Comparison of ENCODE assay signal across 21 cellular contexts in genomic region chr10:91227576-91227975, GRCh38. TPM values are rescaled to one million over a fixed set of nuclear protein-coding genes. Genes with fewer than 3 reads are reported as not detected.
DNase-seq lines count a peak whose midpoint lies in the region; ATAC-seq and TF ChIP-seq lines count a peak whose summit lies in the region.
"Had no signal": no experiment of that assay in that cellular context is flagged by ENCODE, and none has a peak within 500 bp of the region (broad histone marks: within the 10 kb centered on the region; RNA-seq: fewer than 3 reads in every experiment).

No MANE protein-coding gene starts in this region.

- no peak overlapping the region for H3K4me3 Mint-ChIP-seq in activated CD4-positive, alpha-beta T cell treated with anti-CD3 and anti-CD28 coated beads, Interleukin-2, amount 10 ng/mL, durations not matched to agents 24 days and 14 days
- no peak overlapping the region for H3K4me3 Mint-ChIP-seq in CD8-positive, alpha-beta T cell
- H3K4me3 Mint-ChIP-seq in T-helper 2 cell treated with Interferon-gamma antibody and Interleukin-4, amounts not matched to agents 5 μg/mL and 100 μg/mL, for 36 hours = peak overlapping the region; percentile 0
- H3K4me3 Mint-ChIP-seq in effector memory CD8-positive, alpha-beta T cell = no peak overlapping the region
- H3K4me3 Mint-ChIP-seq in CD14-positive monocyte = no peak overlapping the region
- H3K4me3 Mint-ChIP-seq: CD4-positive, alpha-beta T cell; HFFc6 had no signal

- TF ChIP-seq POLR2A in erythroblast (IDR thresholded peaks at IDR 0.05; ENCODE audit: low read length) = no peak

- CTCF ChIA-PET in CD8-positive, alpha-beta T cell (lab: Charles Lee) = interaction anchor here (0.7 to 1.9 kb wide), 2 partner anchors 24 to 221 kb away, joined by 3 to 4 read pairs; no protein-coding TSS in a partner anchor

- H3K9me3 Mint-ChIP-seq in activated CD4-positive, alpha-beta T cell treated with anti-CD3 and anti-CD28 coated beads, Interleukin-2, amount 10 ng/mL, durations not matched to agents 24 days and 14 days = no peaks in the 10 kb centered on the region
- H3K9me3 Mint-ChIP-seq in CD8-positive, alpha-beta T cell = no peaks in the 10 kb centered on the region
- H3K9me3 Mint-ChIP-seq in T-helper 2 cell treated with Interferon-gamma antibody and Interleukin-4, amounts not matched to agents 5 μg/mL and 100 μg/mL, for 36 hours = no peaks in the 10 kb centered on the region
- H3K9me3 Mint-ChIP-seq in effector memory CD8-positive, alpha-beta T cell = no peaks in the 10 kb centered on the region
- no peaks in the 10 kb centered on the region for H3K9me3 Mint-ChIP-seq in CD14-positive monocyte
- H3K9me3 Mint-ChIP-seq: CD4-positive, alpha-beta T cell; HFFc6 had no signal

- intact Hi-C loops in activated CD4-positive, alpha-beta T cell treated with anti-CD3 and anti-CD28 coated beads, Interleukin-2, amount 10 ng/mL, durations not matched to agents 24 days and 14 days (cut with micrococcal nuclease) = no loop called here
- intact Hi-C loops in CD8-positive, alpha-beta T cell (cut with DNase I, micrococcal nuclease) = loop anchor here in 1 of 2 experiments (10.0 kb wide), 3 partner anchors 567 to 1617 kb away; partner anchors contain the start of genes BTAF1, EXOC6 and TNKS2
- intact Hi-C loops in CD14-positive monocyte (cut with micrococcal nuclease) = no loop called here

- TF ChIP-seq CTCF in CD8-positive, alpha-beta T cell (IDR thresholded peaks at IDR 0.05) = no peak
- no peak for TF ChIP-seq CTCF in CD14-positive monocyte (IDR thresholded peaks at IDR 0.05)

- H3K27ac Mint-ChIP-seq in activated CD4-positive, alpha-beta T cell treated with anti-CD3 and anti-CD28 coated beads, Interleukin-2, amount 10 ng/mL, durations not matched to agents 24 days and 14 days = no peak overlapping the region
- peak overlapping the region; percentile 15 for H3K27ac Mint-ChIP-seq in CD8-positive, alpha-beta T cell
- no peak overlapping the region for H3K27ac Mint-ChIP-seq in T-helper 2 cell treated with Interferon-gamma antibody and Interleukin-4, amounts not matched to agents 5 μg/mL and 100 μg/mL, for 36 hours
- peak overlapping the region in 1 of 2 donors; percentile 4 for H3K27ac Mint-ChIP-seq in effector memory CD8-positive, alpha-beta T cell
- H3K27ac Mint-ChIP-seq in CD14-positive monocyte = no peak overlapping the region
- H3K27ac Mint-ChIP-seq: CD4-positive, alpha-beta T cell; HFFc6 had no signal

- peak; percentile 31 for ATAC-seq in CD8-positive, alpha-beta T cell
- ATAC-seq in effector memory CD8-positive, alpha-beta T cell (replicated peaks) = peak; percentile 72
- ATAC-seq: HepG2, PC-3 had no signal

- H3K4me1 Mint-ChIP-seq in activated CD4-positive, alpha-beta T cell treated with anti-CD3 and anti-CD28 coated beads, Interleukin-2, amount 10 ng/mL, durations not matched to agents 24 days and 14 days = peaks cover 36% of the 10 kb centered on the region
- peaks cover 56% of the 10 kb centered on the region for H3K4me1 Mint-ChIP-seq in CD8-positive, alpha-beta T cell (ENCODE audit: low read depth)
- peaks cover 42% of the 10 kb centered on the region for H3K4me1 Mint-ChIP-seq in T-helper 2 cell treated with Interferon-gamma antibody and Interleukin-4, amounts not matched to agents 5 μg/mL and 100 μg/mL, for 36 hours (ENCODE audit: low read depth)
- peaks cover 30 to 46% of the 10 kb centered on the region in 2 donors for H3K4me1 Mint-ChIP-seq in effector memory CD8-positive, alpha-beta T cell (ENCODE audit: low read depth in 2 of 2)
- peaks cover 31% of the 10 kb centered on the region for H3K4me1 Mint-ChIP-seq in CD14-positive monocyte

- POLR2A ChIA-PET in CD8-positive, alpha-beta T cell (lab: Charles Lee) = interaction anchor here (8.5 kb wide), 1 partner anchor 65 kb away, joined by 37 read pairs; no protein-coding TSS in a partner anchor

- peaks cover 3% of the 10 kb centered on the region for H3K36me3 ChIP-seq in CD8-positive, alpha-beta T cell (ENCODE audit: insufficient read depth, low read length)

- peaks cover 31% of the 10 kb centered on the region for H3K36me3 Mint-ChIP-seq in activated CD4-positive, alpha-beta T cell treated with anti-CD3 and anti-CD28 coated beads, Interleukin-2, amount 10 ng/mL, durations not matched to agents 24 days and 14 days (ENCODE audit: low read depth)
- peaks cover 36% of the 10 kb centered on the region for H3K36me3 Mint-ChIP-seq in CD8-positive, alpha-beta T cell
- peaks cover 27% of the 10 kb centered on the region for H3K36me3 Mint-ChIP-seq in T-helper 2 cell treated with Interferon-gamma antibody and Interleukin-4, amounts not matched to agents 5 μg/mL and 100 μg/mL, for 36 hours (ENCODE audit: low read depth)
- peaks cover 11% of the 10 kb centered on the region for H3K36me3 Mint-ChIP-seq in effector memory CD8-positive, alpha-beta T cell (ENCODE audit: insufficient read depth)
- peaks cover 37 to 38% of the 10 kb centered on the region in 2 donors for H3K36me3 Mint-ChIP-seq in CD14-positive monocyte

- H3K4me3 ChIP-seq in CD8-positive, alpha-beta T cell (ENCODE audit: low read depth, low read length) = no peak overlapping the region

- DNase-seq in activated CD4-positive, alpha-beta T cell treated with anti-CD3 and anti-CD28 coated beads, Interleukin-2, amount 10 ng/mL, durations not matched to agents 24 days and 14 days = peak; percentile 47
- DNase-seq in activated CD4-positive, alpha-beta T cell treated with anti-CD3 and anti-CD28 coated beads for 1 hour = no peak
- DNase-seq in CD8-positive, alpha-beta T cell = no peak
- DNase-seq in T-helper 2 cell treated with Interferon-gamma antibody and Interleukin-4, amounts not matched to agents 5 μg/mL and 100 μg/mL, for 36 hours (ENCODE audit: low spot score) = no peak
- DNase-seq in effector memory CD8-positive, alpha-beta T cell = no peak
- no peak for DNase-seq in CD14-positive monocyte (ENCODE audit: low spot score)
- no peak for DNase-seq in HuH-7 (ENCODE audit: low spot score)
- DNase-seq in erythroblast (lab: John Stamatoyannopoulos, UW) = no peak
- DNase-seq: 8988T; CD4-positive, alpha-beta T cell; HFFc6; NCI-H1417; NCI-H187; NCI-H2107; NCI-H510A treated with DMSO at 0.1 percent for 48 hours; NCI-H774; PC-3; RPMI8226; SIG-M5 had no signal

- H3K27ac ChIP-seq in CD8-positive, alpha-beta T cell (ENCODE audit: low read depth, low read length) = no peak overlapping the region
- H3K27ac ChIP-seq: KMS-11 had no signal

- no peaks in the 10 kb centered on the region for H3K27me3 Mint-ChIP-seq in activated CD4-positive, alpha-beta T cell treated with anti-CD3 and anti-CD28 coated beads, Interleukin-2, amount 10 ng/mL, durations not matched to agents 24 days and 14 days
- H3K27me3 Mint-ChIP-seq in CD8-positive, alpha-beta T cell (ENCODE audit: low read depth) = no peaks in the 10 kb centered on the region
- H3K27me3 Mint-ChIP-seq in T-helper 2 cell treated with Interferon-gamma antibody and Interleukin-4, amounts not matched to agents 5 μg/mL and 100 μg/mL, for 36 hours (ENCODE audit: low read depth) = no peaks in the 10 kb centered on the region
- H3K27me3 Mint-ChIP-seq in effector memory CD8-positive, alpha-beta T cell = no peaks in the 10 kb centered on the region
- H3K27me3 Mint-ChIP-seq in CD14-positive monocyte (ENCODE audit: low read depth in 3 of 3) = no peaks in the 10 kb centered on the region
- H3K27me3 Mint-ChIP-seq: CD4-positive, alpha-beta T cell had no signal

- no peaks in the 10 kb centered on the region for H3K27me3 ChIP-seq in CD8-positive, alpha-beta T cell (ENCODE audit: insufficient read depth, low read length)

- peaks cover 15% of the 10 kb centered on the region for H3K4me1 ChIP-seq in CD8-positive, alpha-beta T cell (ENCODE audit: insufficient read depth, low read length)

- H3K9me3 ChIP-seq in CD8-positive, alpha-beta T cell (ENCODE audit: low read length) = no peaks in the 10 kb centered on the region

RNA-seq across cellular contexts. Expression of gene PCGF5, which starts 7.1 kb away (rescaled TPM):
- total RNA-seq in activated CD4-positive, alpha-beta T cell treated with anti-CD3 and anti-CD28 coated beads, Interleukin-2, amount 10 ng/mL, durations not matched to agents 24 days and 14 days = 42.1 and 45.4 TPM in 2 replicates
- 10 to 100 TPM; 67.5 to 70.7 TPM for total RNA-seq in CD8-positive, alpha-beta T cell
- 10 to 100 TPM; 58.7 to 80.3 TPM for polyA plus RNA-seq in CD14-positive monocyte
